ENCODE assay signal across 1 cellular context in genomic region chr7:73742338-73742752, GRCh38.
TF ChIP-seq lines count a peak whose summit lies in the region.

No MANE protein-coding gene starts in this region.

TF ChIP-seq in H1, 55 proteins besides CTCF, POLR2A, EP300 and RAD21:
- TF ChIP-seq CHD1 (IDR thresholded peaks at IDR 0.05; ENCODE audit: low read depth, low read length) (no peak), SP4 (IDR thresholded peaks at IDR 0.05; ENCODE audit: low read length) (no peak; the same call in 1 of the 2 replicates), KDM1A (IDR thresholded peaks at IDR 0.05; ENCODE audit: borderline replicate concordance, low read length) (no peak), BCL11A (IDR thresholded peaks at IDR 0.05; ENCODE audit: low read depth in 2 of 2, low read length in 2 of 2) (no peak), ZNF274 (IDR thresholded peaks at IDR 0.05; ENCODE audit: borderline replicate concordance, extremely low read depth, low read length) (no peak), E2F6 (IDR thresholded peaks at IDR 0.05) (peak; percentile 38), ATF3 (IDR thresholded peaks at IDR 0.05; ENCODE audit: insufficient read depth, low read depth, low read length) (peak; percentile 82), SUZ12 (IDR thresholded peaks at IDR 0.05; ENCODE audit: low read length) (no peak), MAX (IDR thresholded peaks at IDR 0.05) (peak; percentile 74), RXRA (IDR thresholded peaks at IDR 0.05; ENCODE audit: insufficient read depth, low read depth, low read length) (0 out of 2 replicates have a peak, but pooled peaks have one; percentile 43), TAF1 (IDR thresholded peaks at IDR 0.05; ENCODE audit: low read depth, low read length) (peak; percentile 36; the same call in 1 of the 2 replicates), SIN3A (conservative IDR thresholded peaks at IDR 0.05 in 1 of 2, IDR thresholded peaks at IDR 0.05 in 1 of 2; ENCODE audit: low read depth in 1 of 2, low read length in 2 of 2) (0 out of 4 replicates have a peak, but pooled peaks of 1 of the 2 experiments have one; percentile 0), ASH2L (IDR thresholded peaks at IDR 0.05; ENCODE audit: low read length) (no peak), RNF2 (IDR thresholded peaks at IDR 0.05; ENCODE audit: borderline replicate concordance, low read depth, low read length, missing control alignments, poor library complexity, severe bottlenecking) (no peak), BACH1 (IDR thresholded peaks at IDR 0.05; ENCODE audit: low read length) (no peak), BRCA1 (IDR thresholded peaks at IDR 0.05; ENCODE audit: low read depth, low read length) (no peak), TCF12 (IDR thresholded peaks at IDR 0.05; ENCODE audit: low read depth, low read length) (peak; percentile 98), TBP (IDR thresholded peaks at IDR 0.05; ENCODE audit: low read depth, low read length) (peak; percentile 32), CHD2 (IDR thresholded peaks at IDR 0.05; ENCODE audit: low read length) (peak; percentile 62; the same call in 1 of the 2 replicates), TEAD4 (IDR thresholded peaks at IDR 0.05; ENCODE audit: low read depth, low read length) (peak; percentile 90), CBX5 (IDR thresholded peaks at IDR 0.05; ENCODE audit: low read depth, low read length) (no peak), RBBP5 (IDR thresholded peaks at IDR 0.05; ENCODE audit: borderline replicate concordance, low read depth, low read length) (no peak), TAF7 (optimal IDR thresholded peaks at IDR 0.05; ENCODE audit: borderline replicate concordance, low read depth, low read length) (peak; percentile 59), PHF8 (conservative IDR thresholded peaks at IDR 0.05; ENCODE audit: low read depth, low read length) (0 out of 2 replicates have a peak, but pooled peaks have one; percentile 13), NANOG (IDR thresholded peaks at IDR 0.05; ENCODE audit: insufficient read depth, low read depth, low read length, poor library complexity, severe bottlenecking) (peak; percentile 17), KDM5A (IDR thresholded peaks at IDR 0.05; ENCODE audit: low read length) (no peak), EGR1 (IDR thresholded peaks at IDR 0.05; ENCODE audit: borderline replicate concordance, low read depth, low read length) (0 out of 2 replicates have a peak, but pooled peaks have one; percentile 55), SP1 (IDR thresholded peaks at IDR 0.05; ENCODE audit: low read depth, low read length) (peak; percentile 93), USF2 (IDR thresholded peaks at IDR 0.05; ENCODE audit: low read length) (peak; percentile 45; the same call in 1 of the 2 replicates), NRF1 (IDR thresholded peaks at IDR 0.05; ENCODE audit: low read depth, low read length) (no peak), POLR2AphosphoS5 (IDR thresholded peaks at IDR 0.05; ENCODE audit: low read depth, low read length) (no peak), SAP30 (IDR thresholded peaks at IDR 0.05; ENCODE audit: insufficient read depth, insufficient replicate concordance, low read length) (no peak), HDAC2 (IDR thresholded peaks at IDR 0.05; ENCODE audit: borderline replicate concordance in 1 of 2, low read depth in 2 of 2, low read length in 2 of 2) (peak in 1 of 2 experiments; percentile 85; a peak in 1 of 4 replicates), YY1 (IDR thresholded peaks at IDR 0.05; ENCODE audit: low read depth, low read length) (0 out of 2 replicates have a peak, but pooled peaks have one; percentile 49)
TF ChIP-seq in H1: peak in this region for 18.
